ENCODE assay signal across 1 cellular context in the genomic region with DNA sequence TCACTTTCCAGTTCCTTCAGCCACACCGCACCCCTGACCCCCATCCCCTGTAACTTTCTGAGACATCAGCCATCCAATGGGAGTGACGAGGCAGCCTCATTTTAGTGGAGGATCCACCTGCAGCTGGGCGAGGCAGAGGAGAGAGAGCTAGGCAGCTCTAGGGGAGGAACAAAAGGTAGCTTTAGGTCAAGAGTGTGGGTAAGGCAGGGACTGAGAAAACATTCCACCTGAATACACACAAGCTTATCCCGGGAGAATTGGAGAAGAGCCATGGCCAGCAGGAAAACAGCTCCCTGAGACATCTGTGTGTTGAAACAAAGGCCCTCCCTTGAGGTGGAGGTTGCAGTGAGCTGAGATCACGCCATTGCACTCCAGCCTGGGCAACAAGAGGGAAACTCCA.
TF ChIP-seq lines count a peak whose summit lies in the region.

No MANE protein-coding gene starts in this region.

TF ChIP-seq in H1, 55 proteins besides CTCF, POLR2A, EP300 and RAD21:
- TF ChIP-seq HDAC6 (IDR thresholded peaks at IDR 0.05; ENCODE audit: low read depth, low read length) (no peak), KDM1A (IDR thresholded peaks at IDR 0.05; ENCODE audit: borderline replicate concordance, low read length) (no peak), RBBP5 (IDR thresholded peaks at IDR 0.05; ENCODE audit: borderline replicate concordance, low read depth, low read length) (no peak), PHF8 (conservative IDR thresholded peaks at IDR 0.05; ENCODE audit: low read depth, low read length) (no peak)
TF ChIP-seq in H1: peak in this region for 0.
